8 cellular contexts compared by ENCODE assay signal in genomic region chr2:86719637-86720540, GRCh38. TPM values are rescaled to one million over a fixed set of nuclear protein-coding genes. Genes with fewer than 3 reads are reported as not detected.
DNase-seq lines count a peak whose midpoint lies in the region; ATAC-seq, FAIRE-seq and TF ChIP-seq lines count a peak whose summit lies in the region.
"Not testable (repeated sequence)": the region's sequence is repeated elsewhere in the genome, so short reads cannot be mapped to it uniquely, and the experiment has no call there.

TSS of gene RMND5A (plus strand) at chr2:86720291. CDS start at chr2:86720668, 377 bp downstream.

- H3K56ac ChIP-seq in IMR-90 (ENCODE audit: extremely low read depth, insufficient read depth, low read length) = peak within 1 kb of the TSS; percentile 41

- H3K4ac ChIP-seq in IMR-90 (ENCODE audit: low read depth, low read length) = peak within 1 kb of the TSS; percentile 84; the same call in 1 of the 2 replicates

- H4K5ac ChIP-seq in IMR-90 (ENCODE audit: low read depth, low read length) = peak within 1 kb of the TSS; percentile 78

- not testable (repeated sequence) for H2AFZ ChIP-seq in IMR-90 (replicated peaks; ENCODE audit: low read length, poor library complexity)

- H3K27ac Mint-ChIP-seq in activated T-cell treated with anti-CD3 and anti-CD28 coated beads, Interleukin-2, amount 50 U/mL, for 24 hours = peak within 1 kb of the TSS; percentile 87

- CTCF ChIA-PET in IMR-90 (lab: Yijun Ruan, JAX) = not testable (repeated sequence)

- peak within 1 kb of the TSS; percentile 81 for H3K4me3 Mint-ChIP-seq in activated T-cell treated with anti-CD3 and anti-CD28 coated beads, Interleukin-2, amount 50 U/mL, for 24 hours

- peak within 1 kb of the TSS; percentile 68; the same call in 1 of the 2 replicates for H2BK120ac ChIP-seq in IMR-90 (ENCODE audit: low read depth, low read length)

- dilution Hi-C loops in IMR-90 (cut with HindIII; ENCODE audit: low sequenced_read_pairs, unreplicated experiment) = not testable (repeated sequence)

- not testable (repeated sequence) for H3K36me3 Mint-ChIP-seq in activated T-cell treated with anti-CD3 and anti-CD28 coated beads, Interleukin-2, amount 50 U/mL, for 24 hours (ENCODE audit: low read depth)

- H3K18ac ChIP-seq in IMR-90 (ENCODE audit: low read depth, low read length) = peak within 1 kb of the TSS; percentile 55; the same call in 1 of the 2 replicates

- peak within 1 kb of the TSS; percentile 69 for H3K9ac ChIP-seq in IMR-90 (ENCODE audit: low read depth, low read length)

- H3K9me3 ChIP-seq in IMR-90 (ENCODE audit: control insufficient read depth, insufficient read depth, low read length); mucosa of descending colon: not testable (repeated sequence)

- POLR2A ChIA-PET in IMR-90 (lab: Charles Lee; ENCODE audit: unreplicated experiment) = not testable (repeated sequence)

- H3K27me3 Mint-ChIP-seq in activated T-cell treated with anti-CD3 and anti-CD28 coated beads, Interleukin-2, amount 50 U/mL, for 24 hours = not testable (repeated sequence)

- H4K20me1 ChIP-seq in IMR-90 (ENCODE audit: insufficient read depth, low read length) = not testable (repeated sequence)

- in situ Hi-C loops in IMR-90 (cut with MboI; ENCODE audit: low sequenced_read_pairs) = not testable (repeated sequence)

- not testable (repeated sequence) for H3K36me3 ChIP-seq in IMR-90 (ENCODE audit: control insufficient read depth, insufficient read depth, low read length); mucosa of descending colon (ENCODE audit: low read depth)

- not testable (repeated sequence) for H3K4me1 Mint-ChIP-seq in activated T-cell treated with anti-CD3 and anti-CD28 coated beads, Interleukin-2, amount 50 U/mL, for 24 hours (ENCODE audit: low read depth)

- not testable (repeated sequence) for BruUV-seq in IMR-90 (replicated peaks; lab: Mats Ljungman, UMichigan)

- not testable (repeated sequence) for TF ChIP-seq CTCF in IMR-90 (conservative IDR thresholded peaks at IDR 0.05; ENCODE audit: low read depth, low read length); epithelial cell of proximal tubule (conservative IDR thresholded peaks at IDR 0.05; ENCODE audit: low read depth, low read length); mucosa of descending colon (IDR thresholded peaks at IDR 0.05)

- not testable (repeated sequence) for TF ChIP-seq RAD21 in IMR-90 (IDR thresholded peaks at IDR 0.05; ENCODE audit: low read length)

- H3K27me3 ChIP-seq in IMR-90 (ENCODE audit: control insufficient read depth, insufficient read depth, low read length) = not testable (repeated sequence)

- intact Hi-C loops in IMR-90 (cut with micrococcal nuclease); mucosa of descending colon (cut with DNase I, micrococcal nuclease): not testable (repeated sequence)

- not testable (repeated sequence) for H2AK9ac ChIP-seq in IMR-90 (replicated peaks; ENCODE audit: low read depth, low read length, poor library complexity)

- H3K9me1 ChIP-seq in IMR-90 (ENCODE audit: insufficient read depth, low read length) = not testable (repeated sequence)

- FAIRE-seq in RCC 7860 (lab: Jason Lieb, UNC) = peak; percentile 91

- peak within 1 kb of the TSS; percentile 89 for H3K23ac ChIP-seq in IMR-90 (ENCODE audit: low read depth, low read length)

- peak within 1 kb of the TSS; percentile 78 for H3K27ac ChIP-seq in IMR-90 (ENCODE audit: insufficient read depth, low read length)

- not testable (repeated sequence) for H2AK5ac ChIP-seq in IMR-90 (ENCODE audit: low read depth, low read length)

- H3K14ac ChIP-seq in IMR-90 (replicated peaks; ENCODE audit: low read depth, low read length) = peak within 1 kb of the TSS; percentile 91

- H3K4me1 ChIP-seq in IMR-90 (ENCODE audit: control insufficient read depth, insufficient read depth, low read length); mucosa of descending colon (ENCODE audit: low read depth): not testable (repeated sequence)

- H3K9me3 Mint-ChIP-seq in activated T-cell treated with anti-CD3 and anti-CD28 coated beads, Interleukin-2, amount 50 U/mL, for 24 hours = not testable (repeated sequence)

- peak within 1 kb of the TSS; percentile 80 for H2BK5ac ChIP-seq in IMR-90 (ENCODE audit: low read depth, low read length, poor library complexity, severe bottlenecking)

- DNase-seq in DMS 273 (lab: John Stamatoyannopoulos, UW; ENCODE audit: unreplicated experiment) (peak; percentile 98), IMR-90 (peak; percentile 87), RCC 7860 (ENCODE audit: low spot score) (peak; percentile 71), epithelial cell of proximal tubule (ENCODE audit: low read depth) (peak; percentile 31), mucosa of descending colon (peak; percentile 94 to 96 (median 96))
- peak; percentile 97 for DNase-seq in activated T-cell treated with anti-CD3 and anti-CD28 coated beads, Interleukin-2, amount 50 U/mL, for 24 hours
- peak; percentile 85 to 86 for DNase-seq in stimulated activated CD8-positive, alpha-beta memory T cell treated with anti-CD3 and anti-CD28 coated beads, Interleukin-2, amount 100 ng/mL, for 1 hour (ENCODE audit: low read depth in 2 of 2)

- H3K4me3 ChIP-seq in IMR-90 (ENCODE audit: insufficient read depth, low read depth, low read length) (peak within 1 kb of the TSS; percentile 89), epithelial cell of proximal tubule (ENCODE audit: low read depth, low read length) (peak within 1 kb of the TSS; percentile 65), mucosa of descending colon (peak within 1 kb of the TSS; percentile 57)

- not testable (repeated sequence) for H2BK20ac ChIP-seq in IMR-90 (ENCODE audit: low read depth, low read length)

- H4K8ac ChIP-seq in IMR-90 (ENCODE audit: low read depth in 2 of 2, low read length in 2 of 2) = peak within 1 kb of the TSS; percentile 80 to 94; a peak in 3 of 4 replicates

- ATAC-seq in GM21515 (IDR thresholded peaks at IDR 0.05; ENCODE audit: unreplicated experiment) (peak; percentile 94), IMR-90 (ENCODE audit: low read depth) (peak; percentile 96), mucosa of descending colon (peak; percentile 92)

- H4K91ac ChIP-seq in IMR-90 (ENCODE audit: insufficient read depth, low read depth, low read length) = peak within 1 kb of the TSS; percentile 68; the same call in 1 of the 2 replicates

- H3K79me1 ChIP-seq in IMR-90 (ENCODE audit: low read depth in 1 of 2, low read length in 2 of 2) = not testable (repeated sequence)

- 0% methylated on average over 6 of the region's 95 CpGs; no CpG with 5 or more reads in 1 of the 2 experiments for WGBS in IMR-90 (ENCODE audit: extremely low coverage in 2 of 2, insufficient read length in 1 of 2), 2 experiments

- not testable (repeated sequence) for TF ChIP-seq POLR2A in IMR-90 (IDR thresholded peaks at IDR 0.05; ENCODE audit: low read depth, low read length)

- H3K4me2 ChIP-seq in IMR-90 (ENCODE audit: low read depth, low read length) = peak within 1 kb of the TSS; percentile 71

- H2BK15ac ChIP-seq in IMR-90 (ENCODE audit: low read depth, low read length) = not testable (repeated sequence)

TF ChIP-seq in IMR-90, 13 proteins besides CTCF, POLR2A, EP300 and RAD21:
- TF ChIP-seq BHLHE40 (IDR thresholded peaks at IDR 0.05; ENCODE audit: low read depth, low read length) = peak; percentile 68; the same call in 1 of the 2 replicates
- peak; percentile 82; the same call in 1 of the 2 replicates for TF ChIP-seq CHD1 (IDR thresholded peaks at IDR 0.05; ENCODE audit: low read depth, low read length)
- peak; percentile 34; the same call in 1 of the 2 replicates for TF ChIP-seq MAZ (IDR thresholded peaks at IDR 0.05; ENCODE audit: borderline replicate concordance, low read depth, low read length)

RNA-seq across cellular contexts. Expression of gene RMND5A, which starts in this region (rescaled TPM):
- total RNA-seq in IMR-90 (2012; rRNA removed) = 16.0 and 17.8 TPM in 2 replicates
- polyA plus RNA-seq in IMR-90 (2012; rRNA removed) = 5.1 and 5.8 TPM in 2 replicates
- polyA plus RNA-seq in IMR-90 (2012; cell fraction: cytosol; rRNA removed) = 1.4 and 2.4 TPM in 2 replicates
- 0.87 and 3.2 TPM in 2 replicates for polyA plus RNA-seq in IMR-90 (2012; cell fraction: nucleus; rRNA removed; ENCODE audit: low replicate concordance)
- total RNA-seq in epithelial cell of proximal tubule = 19.5 and 20.5 TPM in 2 replicates
- 10 to 100 TPM; 69.2 to 93.0 (median 73.8) TPM for total RNA-seq in mucosa of descending colon

Comparison
In these comparisons a context has a peak if more than half of its experiments do, and no peak if none do; other contexts are left out.
1. Peak in every context shown above with its lines: DNase-seq, ATAC-seq, H3K4me3 ChIP-seq and H3K27ac ChIP-seq.
2. DNase-seq: peak in every context shown above with its lines; median percentile 98 in DMS 273; 97 in activated T-cell treated with anti-CD3 and anti-CD28 coated beads, Interleukin-2, amount 50 U/mL, for 24 hours; 96 in mucosa of descending colon; 87 in IMR-90; 86 in stimulated activated CD8-positive, alpha-beta memory T cell treated with anti-CD3 and anti-CD28 coated beads, Interleukin-2, amount 100 ng/mL, for 1 hour; 71 in RCC 7860; 31 in epithelial cell of proximal tubule.